14 cellular contexts compared by ENCODE assay signal in the genomic region with DNA sequence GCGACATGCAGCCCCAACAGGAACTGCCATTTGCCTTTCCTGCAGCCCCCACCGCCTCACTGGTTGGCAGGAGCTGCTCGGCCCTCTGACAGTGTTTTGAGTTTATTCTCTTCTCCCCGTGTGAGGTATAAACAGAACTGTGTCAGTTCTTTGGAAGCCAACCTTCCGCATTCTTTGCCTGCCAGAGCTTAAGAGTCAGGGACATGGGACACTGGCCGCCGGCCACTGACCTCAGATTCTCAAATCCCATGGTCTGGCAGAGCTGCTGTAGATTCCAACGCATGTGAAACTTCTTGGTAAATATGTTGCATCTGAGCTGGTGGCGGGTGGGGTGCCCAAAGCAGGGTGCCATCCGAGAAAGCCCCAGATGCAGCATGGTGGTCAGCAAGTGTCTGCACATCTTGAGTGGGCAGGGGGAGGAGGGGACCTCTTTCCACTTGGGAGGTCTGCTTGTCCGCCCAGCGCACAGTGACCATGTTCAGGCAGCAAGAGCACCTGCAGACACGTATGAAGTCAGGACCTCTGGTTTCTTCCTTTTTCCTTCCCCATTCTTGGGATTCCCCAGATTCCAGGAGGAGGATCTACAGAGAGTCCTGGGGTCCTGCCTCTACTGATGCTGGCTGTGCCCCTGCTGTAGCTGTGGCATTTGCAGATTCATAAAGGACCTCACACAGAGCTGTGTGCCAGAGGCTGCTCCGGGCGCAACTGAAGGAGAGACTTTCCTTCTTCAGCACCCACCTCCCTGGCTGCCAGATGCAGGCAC. TPM values are rescaled to one million over a fixed set of nuclear protein-coding genes. Genes with fewer than 3 reads are reported as not detected.
DNase-seq lines count a peak whose midpoint lies in the region; ATAC-seq, FAIRE-seq and TF ChIP-seq lines count a peak whose summit lies in the region.
"Had no signal": no experiment of that assay in that cellular context is flagged by ENCODE, and none has a peak within 500 bp of the region (broad histone marks: within the 10 kb centered on the region; RNA-seq: fewer than 3 reads in every experiment).

No MANE protein-coding gene starts in this region.

- H2BK15ac ChIP-seq in IMR-90 (ENCODE audit: low read depth, low read length): no peak overlapping the region; the same call in 2 of the 3 replicates

- no peaks in the 10 kb centered on the region for H4K20me1 ChIP-seq in IMR-90 (ENCODE audit: insufficient read depth, low read length)
- H4K20me1 ChIP-seq in PC-3 (ENCODE audit: low read length): no peaks in the 10 kb centered on the region

- H3K27me3 ChIP-seq in IMR-90 (ENCODE audit: control insufficient read depth, insufficient read depth, low read length): peaks cover 32% of the 10 kb centered on the region
- H3K27me3 ChIP-seq in lung (ENCODE audit: control insufficient read depth, insufficient read depth): peaks cover 6% of the 10 kb centered on the region
- no peaks in the 10 kb centered on the region for H3K27me3 ChIP-seq in PC-3 (ENCODE audit: low read length)
- peaks cover 75% of the 10 kb centered on the region for H3K27me3 ChIP-seq in gastroesophageal sphincter
- H3K27me3 ChIP-seq: testis had no signal

- peak overlapping the region; percentile 61 for H4K91ac ChIP-seq in IMR-90 (ENCODE audit: insufficient read depth, low read depth, low read length)

- no peak overlapping the region for H3K4me3 ChIP-seq in IMR-90 (ENCODE audit: insufficient read depth, low read depth, low read length)
- peak overlapping the region; percentile 24 for H3K4me3 ChIP-seq in lung
- H3K4me3 ChIP-seq in PC-3 (ENCODE audit: low read length): no peak overlapping the region
- no peak overlapping the region for H3K4me3 ChIP-seq in gastroesophageal sphincter
- H3K4me3 ChIP-seq: esophagus muscularis mucosa, GM23248, testis had no signal

- no peaks in the 10 kb centered on the region for H3K9me2 ChIP-seq in PC-3 (replicated peaks; ENCODE audit: low read length)

- no peaks in the 10 kb centered on the region; the same call in 1 of the 2 replicates for H3K9me3 ChIP-seq in IMR-90 (ENCODE audit: control insufficient read depth, insufficient read depth, low read length)
- H3K9me3 ChIP-seq in lung (ENCODE audit: control insufficient read depth in 2 of 2, insufficient read depth in 1 of 2, low read length in 1 of 2): peaks cover 0 to 5% of the 10 kb centered on the region in 2 donors
- H3K9me3 ChIP-seq in PC-3 (ENCODE audit: low read length): no peaks in the 10 kb centered on the region
- H3K9me3 ChIP-seq in gastroesophageal sphincter: no peaks in the 10 kb centered on the region
- H3K9me3 ChIP-seq: esophagus muscularis mucosa, testis had no signal

- peak; percentile 31 for DNase-seq in IMR-90
- DNase-seq in ecto neural progenitor cell (ENCODE audit: low spot score): peak; percentile 47
- DNase-seq in lung (ENCODE audit: low spot score): no peak
- peak; percentile 59 for DNase-seq in urothelium cell line (ENCODE audit: low spot score)
- DNase-seq in PC-3: no peak
- no peak for DNase-seq in NCI-H1436 treated with DMSO at 0.1 percent for 48 hours (lab: John Stamatoyannopoulos, UW)
- DNase-seq: activated CD4-positive, alpha-beta memory T cell treated with anti-CD3 and anti-CD28 coated beads, Interleukin-2, amount 10 ng/mL, durations not matched to agents 7 days and 5 days; activated gamma-delta T cell; GM23248; MV-4-11; naive B cell; testis had no signal

- no peak for TF ChIP-seq EP300 in gastroesophageal sphincter (IDR thresholded peaks at IDR 0.05)

- H3K18ac ChIP-seq in IMR-90 (ENCODE audit: low read depth, low read length): no peak overlapping the region

- no peak for FAIRE-seq in urothelium cell line (lab: Jason Lieb, UNC)

- H2AK5ac ChIP-seq in IMR-90 (ENCODE audit: low read depth, low read length): peak overlapping the region; percentile 51; the same call in 1 of the 2 replicates

- H4K5ac ChIP-seq in IMR-90 (ENCODE audit: low read depth, low read length): no peak overlapping the region

- H3K79me2 ChIP-seq in PC-3 (ENCODE audit: low read length): no peaks in the 10 kb centered on the region

- H3K4me1 ChIP-seq in IMR-90 (ENCODE audit: control insufficient read depth, insufficient read depth, low read length) (peaks cover 13% of the 10 kb centered on the region), lung (ENCODE audit: control insufficient read depth in 2 of 2, insufficient read depth in 2 of 2, low read length in 2 of 2) (peaks cover 0 to 5% of the 10 kb centered on the region in 2 donors), PC-3 (ENCODE audit: insufficient read depth, low read length) (no peaks in the 10 kb centered on the region), gastroesophageal sphincter (peaks cover 0 to 19% (median 4%) of the 10 kb centered on the region in 3 donors)

- peak overlapping the region; percentile 81 for H2BK120ac ChIP-seq in IMR-90 (ENCODE audit: low read depth, low read length)

- CTCF ChIA-PET in IMR-90 (lab: Yijun Ruan, JAX): interaction anchor here (2.0 kb wide), 1 partner anchor 40 kb away, joined by 4 read pairs; no protein-coding TSS in a partner anchor
- CTCF ChIA-PET in PC-3 (lab: Charles Lee): no interaction called here

- BruUV-seq in IMR-90 (replicated peaks; lab: Mats Ljungman, UMichigan) (no TSS peak), PC-3 (replicated peaks; lab: Mats Ljungman, UMichigan) (no TSS peak)

- no peak overlapping the region for H3K27ac ChIP-seq in IMR-90 (ENCODE audit: insufficient read depth, low read length)
- peak overlapping the region in 1 of 2 donors; percentile 88 for H3K27ac ChIP-seq in lung (ENCODE audit: low read depth in 1 of 2, low read length in 1 of 2)
- H3K27ac ChIP-seq in PC-3 (ENCODE audit: low read length): no peak overlapping the region
- no peak overlapping the region for H3K27ac ChIP-seq in gastroesophageal sphincter
- H3K27ac ChIP-seq: esophagus muscularis mucosa, GM23248, testis had no signal

- peak overlapping the region; percentile 70 for H2AFZ ChIP-seq in IMR-90 (replicated peaks; ENCODE audit: low read length, poor library complexity)
- H2AFZ ChIP-seq in PC-3 (ENCODE audit: low read length): no peak overlapping the region
- H2AFZ ChIP-seq: GM23248 had no signal

- no peak for TF ChIP-seq POLR2A in IMR-90 (IDR thresholded peaks at IDR 0.05; ENCODE audit: low read depth, low read length)
- TF ChIP-seq POLR2A in gastroesophageal sphincter (IDR thresholded peaks at IDR 0.05): no peak

- no peak for TF ChIP-seq RAD21 in IMR-90 (IDR thresholded peaks at IDR 0.05; ENCODE audit: low read length)

- H2AK9ac ChIP-seq in IMR-90 (replicated peaks; ENCODE audit: low read depth, low read length, poor library complexity): peak overlapping the region; percentile 58

- no peaks in the 10 kb centered on the region for H3K79me1 ChIP-seq in IMR-90 (ENCODE audit: low read depth in 1 of 2, low read length in 2 of 2)

- H3K23ac ChIP-seq in IMR-90 (ENCODE audit: low read depth, low read length): no peak overlapping the region

- peak overlapping the region; percentile 58; the same call in 1 of the 2 replicates for H2BK20ac ChIP-seq in IMR-90 (ENCODE audit: low read depth, low read length)

- no peaks in the 10 kb centered on the region for H3F3A ChIP-seq in PC-3 (ENCODE audit: low read length, unreplicated experiment)

- ATAC-seq in IMR-90 (ENCODE audit: low read depth) (peak; percentile 61), lung (ENCODE audit: insufficient read depth, low FRiP score) (no peak), PC-3 (no peak), gastroesophageal sphincter (no peak)

- TF ChIP-seq CTCF in IMR-90 (conservative IDR thresholded peaks at IDR 0.05; ENCODE audit: low read depth, low read length) (no peak), lung (IDR thresholded peaks at IDR 0.05; ENCODE audit: control extremely low read depth, extremely low read depth) (no peak), PC-3 (conservative IDR thresholded peaks at IDR 0.05; ENCODE audit: low read depth, low read length) (no peak), gastroesophageal sphincter (IDR thresholded peaks at IDR 0.05) (no peak)

- H3K36me3 ChIP-seq in IMR-90 (ENCODE audit: control insufficient read depth, insufficient read depth, low read length) (no peaks in the 10 kb centered on the region), lung (ENCODE audit: control insufficient read depth in 2 of 2, insufficient read depth in 2 of 2, low read length in 2 of 2) (no peaks in the 10 kb centered on the region), PC-3 (ENCODE audit: low read depth, low read length) (no peaks in the 10 kb centered on the region), gastroesophageal sphincter (no peaks in the 10 kb centered on the region)
- H3K36me3 ChIP-seq: esophagus muscularis mucosa had no signal

- dilution Hi-C loops in IMR-90 (cut with HindIII; ENCODE audit: low sequenced_read_pairs, unreplicated experiment): no loop called here

- 25% methylated on average over 2 of the region's 15 CpGs; no CpG with 5 or more reads in 1 of the 2 experiments for whole genome bisulfite sequencing in IMR-90 (ENCODE audit: extremely low coverage in 2 of 2, insufficient read length in 1 of 2), 2 experiments
- WGBS in lung, 2 donors: 50 to 70% methylated on average over 15 of the region's 15 CpGs
- 44 to 47% methylated on average over 3 to 7 of the region's 15 CpGs for WGBS in gastroesophageal sphincter (ENCODE audit: low coverage in 1 of 2), 2 donors

- no peak overlapping the region for H3K56ac ChIP-seq in IMR-90 (ENCODE audit: extremely low read depth, insufficient read depth, low read length)

- peak overlapping the region; percentile 77 for H2BK5ac ChIP-seq in IMR-90 (ENCODE audit: low read depth, low read length, poor library complexity, severe bottlenecking)

- intact Hi-C loops in IMR-90 (cut with micrococcal nuclease): no loop called here
- intact Hi-C loops in PC-3 (cut with micrococcal nuclease): no loop called here

- no peak overlapping the region for H3K9ac ChIP-seq in IMR-90 (ENCODE audit: low read depth, low read length)
- no peak overlapping the region for H3K9ac ChIP-seq in PC-3 (ENCODE audit: low read length)
- H3K9ac ChIP-seq: GM23248 had no signal

- POLR2A ChIA-PET in IMR-90 (lab: Charles Lee; ENCODE audit: unreplicated experiment): no interaction called here
- POLR2A ChIA-PET in PC-3 (lab: Charles Lee; ENCODE audit: unreplicated experiment): no interaction called here

- H3K9me1 ChIP-seq in IMR-90 (ENCODE audit: insufficient read depth, low read length): no peaks in the 10 kb centered on the region

- H3K4ac ChIP-seq in IMR-90 (ENCODE audit: low read depth, low read length): peak overlapping the region; percentile 69

- H3K14ac ChIP-seq in IMR-90 (replicated peaks; ENCODE audit: low read depth, low read length): no peak overlapping the region

- peak overlapping the region; percentile 55; the same call in 1 of the 2 replicates for H3K4me2 ChIP-seq in IMR-90 (ENCODE audit: low read depth, low read length)
- no peak overlapping the region for H3K4me2 ChIP-seq in PC-3 (ENCODE audit: low read length)

- in situ Hi-C loops in IMR-90 (cut with MboI; ENCODE audit: low sequenced_read_pairs): no loop called here

- H4K8ac ChIP-seq in IMR-90 (ENCODE audit: low read depth in 2 of 2, low read length in 2 of 2): peak overlapping the region in 1 of 2 experiments; percentile 14; a peak in 1 of 4 replicates

RNA-seq across cellular contexts. Expression of gene ASB18, which starts 23.8 kb away (rescaled TPM):
- total RNA-seq in IMR-90 (2012; rRNA removed) (not detected in 2 replicates), lung (not detected), PC-3 (2014; rRNA removed) (0.15 TPM in 1 of 2 replicates, not detected in the other), gastroesophageal sphincter (not detected)
- polyA plus RNA-seq in IMR-90 (2012; rRNA removed) (not detected in 2 replicates), lung (not detected)
- polyA plus RNA-seq in IMR-90 (2012; cell fraction: cytosol; rRNA removed): not detected in 2 replicates
- not detected in 2 replicates for polyA plus RNA-seq in IMR-90 (2012; cell fraction: nucleus; rRNA removed; ENCODE audit: low replicate concordance)
- total RNA-seq: activated CD4-positive, alpha-beta memory T cell treated with anti-CD3 and anti-CD28 coated beads, Interleukin-2, amount 10 ng/mL, durations not matched to agents 7 days and 5 days; esophagus muscularis mucosa; GM23248 had no signal
- polyA plus RNA-seq: GM23248 had no signal

Comparison
In these comparisons a context has a peak if more than half of its experiments do, and no peak if none do; other contexts are left out.
1. DNase-seq: peak in IMR-90 (single experiment), ecto neural progenitor cell (single experiment) and urothelium cell line (single experiment); none in lung (single experiment), PC-3 (single experiment) and NCI-H1436 treated with DMSO at 0.1 percent for 48 hours (single experiment).